Comparison of ENCODE assay signal across 1 cellular context in the genomic region with DNA sequence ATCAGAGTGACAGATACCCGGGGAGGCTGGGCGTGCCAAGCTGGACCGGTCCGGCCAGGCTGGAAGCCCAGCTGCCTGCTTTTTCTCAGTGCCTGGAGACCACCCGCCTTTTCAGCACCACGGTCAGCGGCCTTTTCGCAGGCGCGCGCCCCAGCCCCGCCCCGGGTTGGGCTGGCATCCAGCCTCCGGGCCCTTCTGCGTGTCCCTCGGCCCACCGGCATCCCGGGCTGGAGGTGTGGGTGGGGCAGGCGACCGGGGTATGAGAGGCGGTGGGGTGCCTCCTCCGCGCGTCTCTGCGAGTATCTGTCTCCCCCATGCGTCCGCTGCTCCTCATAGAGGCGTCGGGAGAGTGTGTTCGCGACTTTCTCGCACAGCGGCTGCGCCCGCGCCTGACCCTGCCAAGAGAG.
TF ChIP-seq lines count a peak whose summit lies in the region.

No MANE protein-coding gene starts in this region.

TF ChIP-seq in HepG2, 621 proteins besides CTCF, POLR2A, EP300 and RAD21 (continued from another document):
- TF ChIP-seq RELA (CRISPR knock-in tag; IDR thresholded peaks at IDR 0.05): no peak
- TF ChIP-seq ZKSCAN5 (CRISPR knock-in tag; IDR thresholded peaks at IDR 0.05): no peak
- TF ChIP-seq, protein P1, sequence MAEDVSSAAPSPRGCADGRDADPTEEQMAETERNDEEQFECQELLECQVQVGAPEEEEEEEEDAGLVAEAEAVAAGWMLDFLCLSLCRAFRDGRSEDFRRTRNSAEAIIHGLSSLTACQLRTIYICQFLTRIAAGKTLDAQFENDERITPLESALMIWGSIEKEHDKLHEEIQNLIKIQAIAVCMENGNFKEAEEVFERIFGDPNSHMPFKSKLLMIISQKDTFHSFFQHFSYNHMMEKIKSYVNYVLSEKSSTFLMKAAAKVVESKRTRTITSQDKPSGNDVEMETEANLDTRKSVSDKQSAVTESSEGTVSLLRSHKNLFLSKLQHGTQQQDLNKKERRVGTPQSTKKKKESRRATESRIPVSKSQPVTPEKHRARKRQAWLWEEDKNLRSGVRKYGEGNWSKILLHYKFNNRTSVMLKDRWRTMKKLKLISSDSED (CRISPR knock-in tag; IDR thresholded peaks at IDR 0.05): no peak
- TF ChIP-seq EEA1 (CRISPR knock-in tag; IDR thresholded peaks at IDR 0.05; ENCODE audit: borderline replicate concordance): no peak
- TF ChIP-seq ZNF335 (CRISPR knock-in tag; IDR thresholded peaks at IDR 0.05): no peak
- no peak for TF ChIP-seq TCF7 (IDR thresholded peaks at IDR 0.05; ENCODE audit: low read depth)
- TF ChIP-seq ZNF549 (CRISPR knock-in tag; IDR thresholded peaks at IDR 0.05): no peak
- peak; percentile 89 for TF ChIP-seq WIZ (CRISPR knock-in tag; IDR thresholded peaks at IDR 0.05)
- TF ChIP-seq, protein P2, sequence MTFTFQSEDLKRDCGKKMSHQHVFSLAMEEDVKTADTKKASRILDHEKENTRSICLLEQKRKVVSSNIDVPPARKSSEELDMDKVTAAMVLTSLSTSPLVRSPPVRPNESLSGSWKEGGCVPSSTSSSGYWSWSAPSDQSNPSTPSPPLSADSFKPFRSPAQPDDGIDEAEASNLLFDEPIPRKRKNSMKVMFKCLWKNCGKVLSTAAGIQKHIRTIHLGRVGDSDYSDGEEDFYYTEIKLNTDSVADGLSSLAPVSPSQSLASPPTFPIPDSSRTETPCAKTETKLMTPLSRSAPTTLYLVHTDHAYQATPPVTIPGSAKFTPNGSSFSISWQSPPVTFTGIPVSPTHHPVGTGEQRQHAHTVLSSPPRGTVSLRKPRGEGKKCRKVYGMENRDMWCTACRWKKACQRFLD (CRISPR knock-in tag; IDR thresholded peaks at IDR 0.05; ENCODE audit: borderline replicate concordance): no peak
- TF ChIP-seq, protein P3, sequence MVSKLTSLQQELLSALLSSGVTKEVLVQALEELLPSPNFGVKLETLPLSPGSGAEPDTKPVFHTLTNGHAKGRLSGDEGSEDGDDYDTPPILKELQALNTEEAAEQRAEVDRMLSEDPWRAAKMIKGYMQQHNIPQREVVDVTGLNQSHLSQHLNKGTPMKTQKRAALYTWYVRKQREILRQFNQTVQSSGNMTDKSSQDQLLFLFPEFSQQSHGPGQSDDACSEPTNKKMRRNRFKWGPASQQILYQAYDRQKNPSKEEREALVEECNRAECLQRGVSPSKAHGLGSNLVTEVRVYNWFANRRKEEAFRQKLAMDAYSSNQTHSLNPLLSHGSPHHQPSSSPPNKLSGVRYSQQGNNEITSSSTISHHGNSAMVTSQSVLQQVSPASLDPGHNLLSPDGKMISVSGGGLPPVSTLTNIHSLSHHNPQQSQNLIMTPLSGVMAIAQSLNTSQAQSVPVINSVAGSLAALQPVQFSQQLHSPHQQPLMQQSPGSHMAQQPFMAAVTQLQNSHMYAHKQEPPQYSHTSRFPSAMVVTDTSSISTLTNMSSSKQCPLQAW (CRISPR knock-in tag; IDR thresholded peaks at IDR 0.05): no peak
- TF ChIP-seq ZBTB38 (CRISPR knock-in tag; IDR thresholded peaks at IDR 0.05): 0 out of 2 replicates have a peak, but pooled peaks have one; percentile 18
- no peak for TF ChIP-seq YY1 (IDR thresholded peaks at IDR 0.05; ENCODE audit: insufficient read depth, insufficient replicate concordance, low read depth, low read length)
- TF ChIP-seq ZNF724P (CRISPR knock-in tag; IDR thresholded peaks at IDR 0.05; ENCODE audit: borderline replicate concordance): no peak; the same call in 1 of the 2 replicates
- 0 out of 2 replicates have a peak, but pooled peaks have one; percentile 35 for TF ChIP-seq ZNF441 (CRISPR knock-in tag; IDR thresholded peaks at IDR 0.05; ENCODE audit: borderline replicate concordance)
- TF ChIP-seq FOSL1 (CRISPR knock-in tag; IDR thresholded peaks at IDR 0.05; ENCODE audit: borderline replicate concordance): no peak
- TF ChIP-seq ZFP41 (CRISPR knock-in tag; IDR thresholded peaks at IDR 0.05; ENCODE audit: borderline replicate concordance): no peak
- TF ChIP-seq, protein P4, sequence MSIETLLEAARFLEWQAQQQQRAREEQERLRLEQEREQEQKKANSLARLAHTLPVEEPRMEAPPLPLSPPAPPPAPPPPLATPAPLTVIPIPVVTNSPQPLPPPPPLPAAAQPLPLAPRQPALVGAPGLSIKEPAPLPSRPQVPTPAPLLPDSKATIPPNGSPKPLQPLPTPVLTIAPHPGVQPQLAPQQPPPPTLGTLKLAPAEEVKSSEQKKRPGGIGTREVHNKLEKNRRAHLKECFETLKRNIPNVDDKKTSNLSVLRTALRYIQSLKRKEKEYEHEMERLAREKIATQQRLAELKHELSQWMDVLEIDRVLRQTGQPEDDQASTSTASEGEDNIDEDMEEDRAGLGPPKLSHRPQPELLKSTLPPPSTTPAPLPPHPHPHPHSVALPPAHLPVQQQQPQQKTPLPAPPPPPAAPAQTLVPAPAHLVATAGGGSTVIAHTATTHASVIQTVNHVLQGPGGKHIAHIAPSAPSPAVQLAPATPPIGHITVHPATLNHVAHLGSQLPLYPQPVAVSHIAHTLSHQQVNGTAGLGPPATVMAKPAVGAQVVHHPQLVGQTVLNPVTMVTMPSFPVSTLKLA (IDR thresholded peaks at IDR 0.05): no peak
- TF ChIP-seq HHEX (CRISPR knock-in tag; IDR thresholded peaks at IDR 0.05): no peak
- TF ChIP-seq, protein P5, sequence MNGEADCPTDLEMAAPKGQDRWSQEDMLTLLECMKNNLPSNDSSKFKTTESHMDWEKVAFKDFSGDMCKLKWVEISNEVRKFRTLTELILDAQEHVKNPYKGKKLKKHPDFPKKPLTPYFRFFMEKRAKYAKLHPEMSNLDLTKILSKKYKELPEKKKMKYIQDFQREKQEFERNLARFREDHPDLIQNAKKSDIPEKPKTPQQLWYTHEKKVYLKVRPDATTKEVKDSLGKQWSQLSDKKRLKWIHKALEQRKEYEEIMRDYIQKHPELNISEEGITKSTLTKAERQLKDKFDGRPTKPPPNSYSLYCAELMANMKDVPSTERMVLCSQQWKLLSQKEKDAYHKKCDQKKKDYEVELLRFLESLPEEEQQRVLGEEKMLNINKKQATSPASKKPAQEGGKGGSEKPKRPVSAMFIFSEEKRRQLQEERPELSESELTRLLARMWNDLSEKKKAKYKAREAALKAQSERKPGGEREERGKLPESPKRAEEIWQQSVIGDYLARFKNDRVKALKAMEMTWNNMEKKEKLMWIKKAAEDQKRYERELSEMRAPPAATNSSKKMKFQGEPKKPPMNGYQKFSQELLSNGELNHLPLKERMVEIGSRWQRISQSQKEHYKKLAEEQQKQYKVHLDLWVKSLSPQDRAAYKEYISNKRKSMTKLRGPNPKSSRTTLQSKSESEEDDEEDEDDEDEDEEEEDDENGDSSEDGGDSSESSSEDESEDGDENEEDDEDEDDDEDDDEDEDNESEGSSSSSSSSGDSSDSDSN (CRISPR knock-in tag; IDR thresholded peaks at IDR 0.05): no peak
- peak; percentile 68 for TF ChIP-seq SALL1 (CRISPR knock-in tag; IDR thresholded peaks at IDR 0.05)
- peak; percentile 33; the same call in 1 of the 2 replicates for TF ChIP-seq ARNT2 (CRISPR knock-in tag; IDR thresholded peaks at IDR 0.05; ENCODE audit: low read depth)
- peak; percentile 32; the same call in 1 of the 2 replicates for TF ChIP-seq GABPB1 (CRISPR knock-in tag; IDR thresholded peaks at IDR 0.05)
- no peak for TF ChIP-seq ZNF558 (CRISPR knock-in tag; IDR thresholded peaks at IDR 0.05; ENCODE audit: borderline replicate concordance)
- TF ChIP-seq ATF7 (IDR thresholded peaks at IDR 0.05): no peak
- TF ChIP-seq ATF7 (CRISPR knock-in tag; IDR thresholded peaks at IDR 0.05): no peak
- TF ChIP-seq, protein P6, sequence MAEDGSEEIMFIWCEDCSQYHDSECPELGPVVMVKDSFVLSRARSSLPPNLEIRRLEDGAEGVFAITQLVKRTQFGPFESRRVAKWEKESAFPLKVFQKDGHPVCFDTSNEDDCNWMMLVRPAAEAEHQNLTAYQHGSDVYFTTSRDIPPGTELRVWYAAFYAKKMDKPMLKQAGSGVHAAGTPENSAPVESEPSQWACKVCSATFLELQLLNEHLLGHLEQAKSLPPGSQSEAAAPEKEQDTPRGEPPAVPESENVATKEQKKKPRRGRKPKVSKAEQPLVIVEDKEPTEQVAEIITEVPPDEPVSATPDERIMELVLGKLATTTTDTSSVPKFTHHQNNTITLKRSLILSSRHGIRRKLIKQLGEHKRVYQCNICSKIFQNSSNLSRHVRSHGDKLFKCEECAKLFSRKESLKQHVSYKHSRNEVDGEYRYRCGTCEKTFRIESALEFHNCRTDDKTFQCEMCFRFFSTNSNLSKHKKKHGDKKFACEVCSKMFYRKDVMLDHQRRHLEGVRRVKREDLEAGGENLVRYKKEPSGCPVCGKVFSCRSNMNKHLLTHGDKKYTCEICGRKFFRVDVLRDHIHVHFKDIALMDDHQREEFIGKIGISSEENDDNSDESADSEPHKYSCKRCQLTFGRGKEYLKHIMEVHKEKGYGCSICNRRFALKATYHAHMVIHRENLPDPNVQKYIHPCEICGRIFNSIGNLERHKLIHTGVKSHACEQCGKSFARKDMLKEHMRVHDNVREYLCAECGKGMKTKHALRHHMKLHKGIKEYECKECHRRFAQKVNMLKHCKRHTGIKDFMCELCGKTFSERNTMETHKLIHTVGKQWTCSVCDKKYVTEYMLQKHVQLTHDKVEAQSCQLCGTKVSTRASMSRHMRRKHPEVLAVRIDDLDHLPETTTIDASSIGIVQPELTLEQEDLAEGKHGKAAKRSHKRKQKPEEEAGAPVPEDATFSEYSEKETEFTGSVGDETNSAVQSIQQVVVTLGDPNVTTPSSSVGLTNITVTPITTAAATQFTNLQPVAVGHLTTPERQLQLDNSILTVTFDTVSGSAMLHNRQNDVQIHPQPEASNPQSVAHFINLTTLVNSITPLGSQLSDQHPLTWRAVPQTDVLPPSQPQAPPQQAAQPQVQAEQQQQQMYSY (CRISPR knock-in tag; IDR thresholded peaks at IDR 0.05): no peak
- no peak for TF ChIP-seq TBX2 (CRISPR knock-in tag; IDR thresholded peaks at IDR 0.05; ENCODE audit: borderline replicate concordance)
- TF ChIP-seq ZNF143 (CRISPR knock-in tag; IDR thresholded peaks at IDR 0.05): no peak
- no peak for TF ChIP-seq BRCA1 (CRISPR knock-in tag; IDR thresholded peaks at IDR 0.05)
- TF ChIP-seq EHMT2 (IDR thresholded peaks at IDR 0.05; ENCODE audit: borderline replicate concordance, low read depth, low read length): peak; percentile 58
- TF ChIP-seq, protein P7, sequence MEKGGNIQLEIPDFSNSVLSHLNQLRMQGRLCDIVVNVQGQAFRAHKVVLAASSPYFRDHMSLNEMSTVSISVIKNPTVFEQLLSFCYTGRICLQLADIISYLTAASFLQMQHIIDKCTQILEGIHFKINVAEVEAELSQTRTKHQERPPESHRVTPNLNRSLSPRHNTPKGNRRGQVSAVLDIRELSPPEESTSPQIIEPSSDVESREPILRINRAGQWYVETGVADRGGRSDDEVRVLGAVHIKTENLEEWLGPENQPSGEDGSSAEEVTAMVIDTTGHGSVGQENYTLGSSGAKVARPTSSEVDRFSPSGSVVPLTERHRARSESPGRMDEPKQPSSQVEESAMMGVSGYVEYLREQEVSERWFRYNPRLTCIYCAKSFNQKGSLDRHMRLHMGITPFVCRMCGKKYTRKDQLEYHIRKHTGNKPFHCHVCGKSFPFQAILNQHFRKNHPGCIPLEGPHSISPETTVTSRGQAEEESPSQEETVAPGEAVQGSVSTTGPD (CRISPR knock-in tag; IDR thresholded peaks at IDR 0.05): no peak
- no peak for TF ChIP-seq HMGA1 (CRISPR knock-in tag; conservative IDR thresholded peaks at IDR 0.05)
- no peak for TF ChIP-seq XRCC5 (optimal IDR thresholded peaks at IDR 0.05; ENCODE audit: low read length)
